Comparison of ENCODE assay signal across 12 cellular contexts in the genomic region with DNA sequence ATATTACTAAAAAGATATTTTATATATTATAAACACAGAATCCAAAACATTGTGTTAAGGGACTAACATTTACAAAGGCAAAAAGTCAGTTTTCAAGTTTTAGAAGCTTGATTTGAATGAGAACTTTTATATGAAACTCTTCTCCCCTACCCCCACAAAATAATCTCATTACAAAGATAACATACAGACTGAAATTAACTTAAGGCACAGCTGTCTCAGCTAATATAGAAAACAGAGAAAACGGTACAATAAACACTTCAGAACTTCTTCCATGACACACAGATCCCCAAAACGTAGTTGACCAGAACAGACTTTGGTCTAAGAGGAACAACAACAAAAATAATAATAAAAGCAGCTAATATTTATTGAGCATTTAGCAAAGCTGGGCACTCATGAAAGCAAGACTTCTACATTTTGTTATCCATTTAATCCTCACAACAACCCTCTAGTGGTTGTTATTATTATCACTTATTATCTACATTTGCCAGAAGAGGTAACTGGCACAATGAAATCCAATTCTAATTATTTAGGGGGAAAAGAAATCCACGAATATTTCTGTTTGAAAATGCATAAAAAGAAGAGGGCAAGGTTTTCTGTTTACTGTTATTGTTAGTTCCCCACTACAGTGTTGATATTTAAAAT.
DNase-seq lines count a peak whose midpoint lies in the region; ATAC-seq and TF ChIP-seq lines count a peak whose summit lies in the region.
"Had no signal": no experiment of that assay in that cellular context is flagged by ENCODE, and none has a peak within 500 bp of the region (broad histone marks: within the 10 kb centered on the region; RNA-seq: fewer than 3 reads in every experiment).

No MANE protein-coding gene starts in this region.

- H3K79me2 ChIP-seq in OCI-LY7 (ENCODE audit: insufficient read depth, low read depth, low read length): no peaks in the 10 kb centered on the region

- H3K27ac ChIP-seq in 22Rv1: no peak overlapping the region
- no peak overlapping the region for H3K27ac ChIP-seq in OCI-LY7 (ENCODE audit: low read depth, low read length, poor library complexity, severe bottlenecking)

- H3K4me1 Mint-ChIP-seq in Calu3 (ENCODE audit: low read depth, unreplicated experiment): peaks cover 19% of the 10 kb centered on the region
- H3K4me1 Mint-ChIP-seq: stimulated activated naive CD8-positive, alpha-beta T cell treated with anti-CD3 and anti-CD28 coated beads, Interleukin-15, amount 100 ng/mL, for 72 hours had no signal

- H3K36me3 Mint-ChIP-seq in Calu3 (ENCODE audit: insufficient read depth, unreplicated experiment): peaks cover 4% of the 10 kb centered on the region

- H3K4me3 Mint-ChIP-seq in Calu3 (ENCODE audit: low read depth, unreplicated experiment): no peak overlapping the region
- H3K4me3 Mint-ChIP-seq: naive thymus-derived CD4-positive, alpha-beta T cell; stimulated activated naive CD8-positive, alpha-beta T cell treated with anti-CD3 and anti-CD28 coated beads, Interleukin-15, amount 100 ng/mL, for 72 hours had no signal

- H3K9me3 Mint-ChIP-seq in Calu3 (ENCODE audit: low read depth, unreplicated experiment): no peaks in the 10 kb centered on the region
- H3K9me3 Mint-ChIP-seq: stimulated activated naive CD8-positive, alpha-beta T cell treated with anti-CD3 and anti-CD28 coated beads, Interleukin-15, amount 100 ng/mL, for 72 hours had no signal

- CTCF ChIA-PET in Calu3 (lab: Charles Lee) (interaction anchor here (0.5 to 1.7 kb wide), 3 partner anchors 23 to 336 kb away, joined by 3 to 9 read pairs (median 4); no protein-coding TSS in a partner anchor), OCI-LY7 (lab: Charles Lee; ENCODE audit: unreplicated experiment) (no interaction called here)

- no peak overlapping the region for H3K27ac Mint-ChIP-seq in Calu3 (ENCODE audit: unreplicated experiment)

- POLR2A ChIA-PET in OCI-LY7 (lab: Charles Lee): interaction anchor here (0.7 to 1.1 kb wide), 2 partner anchors 14 to 136 kb away, joined by 3 to 4 read pairs; no protein-coding TSS in a partner anchor

- 0 out of 2 replicates have a peak, but pooled peaks cover 5% of the 10 kb centered on the region for H3K36me3 ChIP-seq in OCI-LY7 (ENCODE audit: insufficient read depth, low read length)

- no peak for DNase-seq in Calu3
- DNase-seq in OCI-LY7 (ENCODE audit: low spot score): peak; percentile 2
- DNase-seq in epithelial cell of esophagus (ENCODE audit: low read depth): no peak
- no peak for DNase-seq in anterior cingulate cortex (lab: John Stamatoyannopoulos, UW)
- DNase-seq: DMS79; naive thymus-derived CD4-positive, alpha-beta T cell; stimulated activated CD4-positive, alpha-beta T cell treated with anti-CD3 and anti-CD28 coated beads, Interleukin-2, amount 100 ng/mL, for 24 hours; stimulated activated naive CD8-positive, alpha-beta T cell treated with anti-CD3 and anti-CD28 coated beads, Interleukin-15, amount 100 ng/mL, for 72 hours had no signal

- H4K20me1 ChIP-seq in OCI-LY7 (ENCODE audit: insufficient read depth, low read length): no peaks in the 10 kb centered on the region

- H3K4me2 ChIP-seq in OCI-LY7 (ENCODE audit: low read length): no peak overlapping the region

- BruUV-seq in Calu3 (replicated peaks; lab: Mats Ljungman, UMichigan) (no TSS peak), OCI-LY7 (replicated peaks; lab: Mats Ljungman, UMichigan) (no TSS peak)

- TF ChIP-seq CTCF in 22Rv1 (IDR thresholded peaks at IDR 0.05) (peak; percentile 37), Calu3 (IDR thresholded peaks at IDR 0.05; ENCODE audit: unreplicated experiment) (peak; percentile 40), OCI-LY7 (conservative IDR thresholded peaks at IDR 0.05; ENCODE audit: low read length) (peak; percentile 68), epithelial cell of esophagus (IDR thresholded peaks at IDR 0.05; ENCODE audit: insufficient read depth, low read depth, low read length, missing control alignments) (peak; percentile 31)

- H3K9me3 ChIP-seq in OCI-LY7 (ENCODE audit: low read length): no peaks in the 10 kb centered on the region

- intact Hi-C loops in Calu3 (cut with micrococcal nuclease; ENCODE audit: unreplicated experiment) (no loop called here), OCI-LY7 (cut with micrococcal nuclease; ENCODE audit: unreplicated experiment) (no loop called here)

- ATAC-seq in HG02571 (IDR thresholded peaks at IDR 0.05; ENCODE audit: unreplicated experiment): no peak
- no peak for ATAC-seq in GM19467 (IDR thresholded peaks at IDR 0.05; ENCODE audit: unreplicated experiment)
- ATAC-seq in HG03565 (IDR thresholded peaks at IDR 0.05; ENCODE audit: unreplicated experiment): no peak
- ATAC-seq: naive thymus-derived CD4-positive, alpha-beta T cell; stimulated activated naive CD8-positive, alpha-beta T cell treated with anti-CD3 and anti-CD28 coated beads, Interleukin-15, amount 100 ng/mL, for 72 hours had no signal

- no peaks in the 10 kb centered on the region for H3K4me1 ChIP-seq in OCI-LY7 (ENCODE audit: insufficient read depth, low read length, poor library complexity, severe bottlenecking)

- no peak overlapping the region for H3K4me3 ChIP-seq in OCI-LY7 (ENCODE audit: low read depth, low read length, poor library complexity, severe bottlenecking)
- H3K4me3 ChIP-seq in epithelial cell of esophagus (ENCODE audit: low read length): no peak overlapping the region

- no peaks in the 10 kb centered on the region for H3K27me3 Mint-ChIP-seq in Calu3 (ENCODE audit: unreplicated experiment)
- H3K27me3 Mint-ChIP-seq: naive thymus-derived CD4-positive, alpha-beta T cell; stimulated activated naive CD8-positive, alpha-beta T cell treated with anti-CD3 and anti-CD28 coated beads, Interleukin-15, amount 100 ng/mL, for 72 hours had no signal

- H2AFZ ChIP-seq in OCI-LY7 (ENCODE audit: low read length): no peak overlapping the region

- no peaks in the 10 kb centered on the region for H3K9me2 ChIP-seq in OCI-LY7 (ENCODE audit: insufficient read depth, low read length)
